ENCODE assay signal across 13 cellular contexts in the genomic region with DNA sequence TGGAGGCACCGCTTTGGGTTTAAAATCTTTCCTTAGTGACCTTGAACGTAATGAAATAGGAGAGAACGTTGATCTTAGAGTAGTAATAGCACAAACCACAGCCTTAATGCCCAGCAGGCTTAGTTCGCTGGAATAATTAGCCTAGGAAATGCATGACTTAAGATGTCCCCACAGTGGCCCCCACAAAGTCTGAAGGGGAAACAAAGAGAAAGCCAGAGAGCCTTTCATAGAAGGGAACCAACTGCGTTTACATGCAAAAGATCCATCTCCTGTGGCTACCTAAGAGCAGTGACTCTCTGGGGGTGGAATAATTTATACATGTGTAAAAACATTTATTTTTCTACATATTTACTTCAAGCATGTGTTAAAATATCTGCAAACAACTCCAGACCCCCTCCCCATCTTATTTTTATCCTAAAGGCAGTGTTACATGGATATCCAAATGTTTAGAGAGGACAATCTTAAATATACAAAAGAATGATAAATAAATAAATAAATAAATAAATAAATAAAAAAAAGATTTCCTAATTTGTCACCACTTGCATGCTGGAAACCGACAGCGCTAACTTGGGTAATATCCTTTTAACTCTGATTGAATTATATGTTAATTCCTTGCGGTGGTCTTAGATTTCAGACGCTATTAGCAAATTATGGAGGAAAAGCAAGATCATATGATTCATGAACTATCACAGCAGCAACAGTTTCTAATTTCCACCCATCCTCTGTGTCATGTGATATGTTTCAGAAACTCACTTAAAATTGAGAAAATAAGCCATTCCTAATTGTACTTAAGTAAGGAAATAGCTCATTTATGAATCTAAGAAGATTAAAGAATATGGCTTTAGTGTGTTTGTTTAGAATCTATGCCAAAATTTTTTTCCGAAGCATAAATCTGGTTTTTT. TPM values are rescaled to one million over a fixed set of nuclear protein-coding genes. Genes with fewer than 3 reads are reported as not detected.
DNase-seq lines count a peak whose midpoint lies in the region; ATAC-seq, FAIRE-seq and TF ChIP-seq lines count a peak whose summit lies in the region.
"Had no signal": no experiment of that assay in that cellular context is flagged by ENCODE, and none has a peak within 500 bp of the region (broad histone marks: within the 10 kb centered on the region; RNA-seq: fewer than 3 reads in every experiment).

No MANE protein-coding gene starts in this region.

- H3K4me1 Mint-ChIP-seq in nephron (peaks cover 55% of the 10 kb centered on the region), T-helper 17 cell (peaks cover 18% of the 10 kb centered on the region)

- FAIRE-seq in H1 (lab: Jason Lieb, UNC) = no peak
- FAIRE-seq: G401.6 had no signal

- no peak overlapping the region for H3K4ac ChIP-seq in H1 (replicated peaks; ENCODE audit: insufficient read length, low read depth, low read length)

- no peak overlapping the region for H3K23ac ChIP-seq in H1 (ENCODE audit: insufficient read length)

- DNase-seq in right atrium auricular region (ENCODE audit: low spot score) = no peak
- no peak for DNase-seq in Right ventricle myocardium superior
- no peak for DNase-seq in H1 (ENCODE audit: low read depth in 1 of 2, low spot score in 2 of 2)
- DNase-seq in uterus = no peak
- DNase-seq in T-helper 17 cell = no peak
- no peak for DNase-seq in substantia nigra (lab: John Stamatoyannopoulos, UW)
- DNase-seq: dermis blood vessel endothelial cell had no signal

- no peak for TF ChIP-seq EP300 in H1 (IDR thresholded peaks at IDR 0.05; ENCODE audit: borderline replicate concordance in 1 of 2, low read depth in 2 of 2, low read length in 2 of 2)

- peak overlapping the region; percentile 91; the same call in 1 of the 2 replicates for H2BK20ac ChIP-seq in H1 (ENCODE audit: low read length)

- H3K36me3 Mint-ChIP-seq in nephron (ENCODE audit: low read depth) (peaks cover 3% of the 10 kb centered on the region), T-helper 17 cell (ENCODE audit: low read depth) (peaks cover 12% of the 10 kb centered on the region)

- H3K27me3 ChIP-seq in right atrium auricular region (no peaks in the 10 kb centered on the region), H1 (replicated peaks in 1 of 4; ENCODE audit: control insufficient read depth in 3 of 4, extremely low read depth in 1 of 4, insufficient read depth in 3 of 4, low read length in 3 of 4) (peaks cover 5 to 39% (median 34%) of the 10 kb centered on the region in 4 experiments), uterus (no peaks in the 10 kb centered on the region)

- H3K4me1 ChIP-seq in right atrium auricular region = peaks cover 0 to 32% of the 10 kb centered on the region in 2 donors
- peaks cover 12 to 30% (median 14%) of the 10 kb centered on the region in 4 experiments for H3K4me1 ChIP-seq in H1 (replicated peaks in 1 of 4; ENCODE audit: control insufficient read depth in 3 of 4, insufficient read depth in 4 of 4, low read length in 3 of 4)
- H3K4me1 ChIP-seq in uterus = peaks cover 0 to 4% of the 10 kb centered on the region in 2 donors

- H3K27ac ChIP-seq in right atrium auricular region (peak overlapping the region; percentile 56 to 66), H1 (ENCODE audit: low read depth, low read length) (no peak overlapping the region), uterus (peak overlapping the region; percentile 80 to 82), substantia nigra (ENCODE audit: low read depth, low read length, poor library complexity, severe bottlenecking) (no peak overlapping the region)

- no peak overlapping the region for H2AK5ac ChIP-seq in H1 (ENCODE audit: low read depth, low read length)

- H3K9ac ChIP-seq in H1 (replicated peaks in 1 of 4; ENCODE audit: extremely low read depth in 1 of 4, low read depth in 3 of 4, low read length in 3 of 4) = no peak overlapping the region

- no peaks in the 10 kb centered on the region for H4K20me1 ChIP-seq in H1 (replicated peaks in 1 of 2; ENCODE audit: control insufficient read depth in 1 of 2, insufficient read depth in 2 of 2, low read length in 2 of 2)

- no peaks in the 10 kb centered on the region for H3K79me1 ChIP-seq in H1 (ENCODE audit: low read depth, low read length)

- no peak overlapping the region for H2BK120ac ChIP-seq in H1 (replicated peaks; ENCODE audit: low read depth, low read length)

- intact Hi-C loops in Right ventricle myocardium superior (cut with DNase I) (no loop called here), uterus (cut with DNase I; ENCODE audit: low total_unique reads) (no loop called here)

- 16% methylated on average over 10 of the region's 10 CpGs; no CpG with 5 or more reads in 1 of the 2 experiments for WGBS in H1 (ENCODE audit: extremely low coverage in 1 of 2, insufficient coverage in 1 of 2, insufficient read length in 1 of 2, insufficient replicate concordance in 2 of 2, low coverage in 1 of 2, low lambda C conversion rate in 2 of 2, missing lambda C conversion rate in 1 of 2), 2 experiments

- CTCF ChIA-PET in H1 (lab: Charles Lee; ENCODE audit: partially characterized antibody) = interaction anchor here (0.6 to 8.4 kb wide), 2 partner anchors 11 to 21 kb away, joined by 3 to 70 read pairs; a partner anchor contains a TSS

- no peak for TF ChIP-seq RAD21 in H1 (IDR thresholded peaks at IDR 0.05 in 1 of 2, conservative IDR thresholded peaks at IDR 0.05 in 1 of 2; ENCODE audit: low read depth in 2 of 2, low read length in 2 of 2)

- H3K56ac ChIP-seq in H1 (replicated peaks; ENCODE audit: insufficient read length, low read depth, low read length) = no peak overlapping the region

- no peak overlapping the region for H3K18ac ChIP-seq in H1 (ENCODE audit: extremely low read depth, low read length)

- TF ChIP-seq CTCF in right atrium auricular region (IDR thresholded peaks at IDR 0.05) (no peak), H1 (IDR thresholded peaks at IDR 0.05; ENCODE audit: control extremely low read depth in 1 of 3, insufficient read depth in 1 of 3, low read depth in 1 of 3, low read length in 3 of 3) (no peak), nephron (IDR thresholded peaks at IDR 0.05; ENCODE audit: unreplicated experiment in 3 of 3) (no peak), uterus (IDR thresholded peaks at IDR 0.05) (no peak)

- no peak overlapping the region for H3K14ac ChIP-seq in H1 (ENCODE audit: insufficient read length)

- H3K9me3 Mint-ChIP-seq in nephron = peaks cover 10% of the 10 kb centered on the region

- H2AFZ ChIP-seq in H1 (ENCODE audit: low read length) = no peak overlapping the region

- H3K27me3 Mint-ChIP-seq in nephron (ENCODE audit: low read depth) (no peaks in the 10 kb centered on the region), T-helper 17 cell (peaks cover 85% of the 10 kb centered on the region)

- H4K8ac ChIP-seq in H1 (ENCODE audit: extremely low read depth, insufficient read depth, low read length) = no peak overlapping the region

- no peak overlapping the region for H3K4me3 ChIP-seq in right atrium auricular region
- H3K4me3 ChIP-seq in H1 (ENCODE audit: extremely low read depth in 1 of 4, insufficient read depth in 2 of 4, low read depth in 3 of 4, low read length in 4 of 4) = peak overlapping the region in 3 of 4 experiments; percentile 1 to 46 (median 24); a peak in 4 of 8 replicates
- no peak overlapping the region for H3K4me3 ChIP-seq in uterus

- H3K36me3 ChIP-seq in right atrium auricular region (no peaks in the 10 kb centered on the region), H1 (ENCODE audit: control insufficient read depth in 2 of 4, insufficient read depth in 4 of 4, low read length in 3 of 4) (no peaks in the 10 kb centered on the region), uterus (no peaks in the 10 kb centered on the region)

- no peak overlapping the region for H4K91ac ChIP-seq in H1 (replicated peaks; ENCODE audit: insufficient read length, low read length)

- no peak overlapping the region for H4K5ac ChIP-seq in H1 (ENCODE audit: insufficient read length, low read depth, low read length)

- H3K4me3 Mint-ChIP-seq in nephron = peak overlapping the region; percentile 46 to 59 (median 55)
- no peak overlapping the region for H3K4me3 Mint-ChIP-seq in T-helper 17 cell
- H3K4me3 Mint-ChIP-seq: activated naive CD8-positive, alpha-beta T cell had no signal

- POLR2A ChIA-PET in H1 (lab: Charles Lee; ENCODE audit: partially characterized antibody) = no interaction called here

- H3K79me2 ChIP-seq in H1 (ENCODE audit: control insufficient read depth in 1 of 2, insufficient read depth in 2 of 2, low read length in 2 of 2) = no peaks in the 10 kb centered on the region

- ATAC-seq in Right ventricle myocardium superior (ENCODE audit: poor library complexity) = no peak
- no peak for ATAC-seq in T-helper 17 cell
- ATAC-seq in HG03469 (IDR thresholded peaks at IDR 0.05; ENCODE audit: unreplicated experiment) = no peak
- ATAC-seq: SK-N-SH treated with all-trans-retinoic acid at 6 μM for 48 hours had no signal

- H3K27ac Mint-ChIP-seq in nephron (peak overlapping the region; percentile 93 to 95 (median 95)), T-helper 17 cell (no peak overlapping the region)
- H3K27ac Mint-ChIP-seq: activated naive CD8-positive, alpha-beta T cell had no signal

- peak overlapping the region; percentile 58 to 68 for H3K4me2 ChIP-seq in H1 (ENCODE audit: insufficient read depth in 1 of 2, low read depth in 2 of 2, low read length in 2 of 2)

- peaks cover 4% of the 10 kb centered on the region; the same call in 1 of the 2 replicates for H3K23me2 ChIP-seq in H1 (ENCODE audit: low read depth, low read length)

- TF ChIP-seq POLR2A in H1 (IDR thresholded peaks at IDR 0.05; ENCODE audit: control extremely low read depth in 1 of 2, low read depth in 2 of 2, low read length in 2 of 2) (no peak), uterus (IDR thresholded peaks at IDR 0.05) (no peak)

- no peak overlapping the region; the same call in 1 of the 2 replicates for H2BK5ac ChIP-seq in H1 (ENCODE audit: low read depth, low read length)

- no peak overlapping the region for H2BK12ac ChIP-seq in H1 (ENCODE audit: low read depth, low read length)

- H3K9me3 ChIP-seq in right atrium auricular region (peaks cover 0 to 5% of the 10 kb centered on the region in 2 donors), H1 (ENCODE audit: insufficient read depth in 2 of 2, low read depth in 1 of 2, low read length in 1 of 2) (no peaks in the 10 kb centered on the region), uterus (no peaks in the 10 kb centered on the region), T-helper 17 cell (ENCODE audit: control insufficient read depth, low read length, poor library complexity, severe bottlenecking) (no peaks in the 10 kb centered on the region)

- no peak overlapping the region for H2BK15ac ChIP-seq in H1 (ENCODE audit: low read length)

RNA-seq across cellular contexts. Expression of a gene that starts 23.4 kb away (rescaled TPM):
- total RNA-seq in right atrium auricular region = 10 to 100 TPM; 25.1 to 92.6 TPM
- total RNA-seq in Right ventricle myocardium superior = 17.1 TPM
- total RNA-seq in H1 (2021; fragmentation: NEBNext Ultra II Directional; extraction: Animal tissue kit (Norgen Biotek cat#: 25700)) = 4.7 and 5.7 TPM in 2 replicates
- polyA plus RNA-seq in H1 (2011; rRNA removed) = 1.3 and 2.2 TPM in 2 replicates
- 1.4 TPM for polyA plus RNA-seq in H1 (2011; cell fraction: cytosol; rRNA removed)
- 3.5 TPM for polyA plus RNA-seq in H1 (2011; cell fraction: nucleus; rRNA removed)
- 0.71 to 1.0 TPM (median 0.84 TPM) in 4 replicates for polyA plus RNA-seq in H1 (2012, experiment 1 of 2)
- 0.03 TPM for polyA plus RNA-seq in H1 (2012, experiment 2 of 2)
- polyA plus RNA-seq in H1 (2013, experiment 1 of 2) = 3.4 TPM
- 3.0 TPM for polyA plus RNA-seq in H1 (2013, experiment 2 of 2)
- 3.4 and 6.8 TPM in 2 replicates for polyA minus RNA-seq in H1 (2011; rRNA and poly(A)+ RNA removed)
- polyA minus RNA-seq in H1 (2011; cell fraction: cytosol; rRNA and poly(A)+ RNA removed) = 1.3 TPM
- 4.3 TPM for polyA minus RNA-seq in H1 (2011; cell fraction: nucleus; rRNA and poly(A)+ RNA removed)
- 100 to 1,000 TPM in 1 of 4 donors, 10 to 100 TPM in 3; 42.8 to 118 (median 54.5) TPM for total RNA-seq in uterus
- total RNA-seq in T-helper 17 cell = 1 to 10 TPM in 1 of 2 donors, under 1 TPM in 1; 0.44 to 1.4 TPM
- polyA plus RNA-seq: neural cell had no signal

Comparison
In these comparisons a context has a peak if more than half of its experiments do, and no peak if none do; other contexts are left out.
1. H3K27ac ChIP-seq: peak in right atrium auricular region (2 of 2) and uterus (2 of 2); none in H1 (single experiment) and substantia nigra (single experiment).
2. H3K4me3 ChIP-seq: peak in H1 (3 of 4); none in right atrium auricular region (0 of 2) and uterus (0 of 2).